Comparison of ENCODE assay signal across 1 cellular context in the genomic region with DNA sequence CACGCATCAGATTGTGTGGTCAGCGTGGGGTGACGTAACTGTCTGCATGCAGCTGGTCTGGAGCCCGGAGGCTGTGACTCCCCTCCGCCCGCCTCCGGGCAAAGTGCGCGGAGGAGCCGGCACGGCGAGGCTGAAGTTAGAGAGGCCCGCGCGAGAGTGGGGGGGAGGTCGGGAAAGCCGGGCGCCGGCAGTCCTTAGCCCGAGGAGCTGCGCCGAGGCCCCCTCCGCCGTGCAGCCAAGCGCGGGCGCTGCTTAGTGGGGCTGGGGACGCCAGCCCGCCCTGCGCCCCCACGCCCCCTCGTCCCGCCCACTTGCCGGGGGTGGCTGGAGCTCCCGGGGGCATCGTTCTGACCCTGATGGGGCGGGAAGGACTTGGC.
TF ChIP-seq lines count a peak whose summit lies in the region.

No MANE protein-coding gene starts in this region.

TF ChIP-seq in HepG2, 621 proteins besides CTCF, POLR2A, EP300 and RAD21 (continued from another document and continues in another):
- TF ChIP-seq, protein P1, sequence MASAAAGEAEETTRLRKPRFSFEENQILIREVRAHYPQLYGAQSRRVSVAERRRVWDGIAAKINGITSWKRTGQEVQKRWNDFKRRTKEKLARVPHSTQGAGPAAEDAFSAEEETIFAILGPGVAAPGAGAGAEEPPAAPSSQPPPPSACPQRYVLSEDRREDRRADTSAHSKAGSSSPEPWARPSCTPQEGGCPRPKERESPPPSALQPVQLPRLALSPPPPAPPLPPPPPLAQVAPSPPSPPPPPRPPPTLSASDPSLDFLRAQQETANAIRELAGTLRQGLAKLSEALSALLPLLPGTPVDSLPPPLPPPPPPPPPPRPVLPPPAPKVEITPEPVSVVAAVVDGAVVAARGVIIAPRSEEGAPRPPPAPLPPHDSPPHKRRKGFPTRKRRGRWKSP (CRISPR knock-in tag; IDR thresholded peaks at IDR 0.05): peak; percentile 22; the same call in 1 of the 2 replicates
- TF ChIP-seq ISL2 (CRISPR knock-in tag; IDR thresholded peaks at IDR 0.05) (peak; percentile 13; the same call in 1 of the 2 replicates), ZNF777 (CRISPR knock-in tag; IDR thresholded peaks at IDR 0.05) (no peak), ZFP82 (CRISPR knock-in tag; IDR thresholded peaks at IDR 0.05; ENCODE audit: borderline replicate concordance) (no peak), ZNF232 (CRISPR knock-in tag; IDR thresholded peaks at IDR 0.05; ENCODE audit: borderline replicate concordance) (0 out of 2 replicates have a peak, but pooled peaks have one; percentile 1), ZNF569 (CRISPR knock-in tag; IDR thresholded peaks at IDR 0.05; ENCODE audit: borderline replicate concordance) (no peak), AGO1 (IDR thresholded peaks at IDR 0.05; ENCODE audit: low read depth, low read length, poor library complexity, severe bottlenecking) (peak; percentile 8), PTBP1 (IDR thresholded peaks at IDR 0.05; ENCODE audit: low read depth, low read length, poor library complexity, severe bottlenecking) (peak; percentile 51), FOXK1 (CRISPR knock-in tag; IDR thresholded peaks at IDR 0.05; ENCODE audit: borderline replicate concordance, low read depth) (no peak), ZNF703 (CRISPR knock-in tag; IDR thresholded peaks at IDR 0.05; ENCODE audit: borderline replicate concordance) (peak; percentile 80; the same call in 1 of the 2 replicates), ZNF605 (CRISPR knock-in tag; IDR thresholded peaks at IDR 0.05) (no peak; the same call in 1 of the 2 replicates), ATF4 (CRISPR knock-in tag; IDR thresholded peaks at IDR 0.05) (peak in 1 of 2 experiments; percentile 84; a peak in 2 of 4 replicates), KLF15 (CRISPR knock-in tag; IDR thresholded peaks at IDR 0.05; ENCODE audit: borderline replicate concordance) (peak; percentile 20; the same call in 1 of the 2 replicates), ZMYM2 (CRISPR knock-in tag; IDR thresholded peaks at IDR 0.05) (no peak), THAP9 (CRISPR knock-in tag; IDR thresholded peaks at IDR 0.05; ENCODE audit: borderline replicate concordance) (peak; percentile 48; the same call in 1 of the 2 replicates), ZNF446 (CRISPR knock-in tag; IDR thresholded peaks at IDR 0.05) (peak; percentile 55; the same call in 1 of the 2 replicates), ZBTB10 (CRISPR knock-in tag; IDR thresholded peaks at IDR 0.05; ENCODE audit: borderline replicate concordance) (peak; percentile 33; the same call in 1 of the 2 replicates), ZNF407 (CRISPR knock-in tag; IDR thresholded peaks at IDR 0.05; ENCODE audit: not compliant biosample characterization) (no peak), MEF2D (CRISPR knock-in tag; IDR thresholded peaks at IDR 0.05) (0 out of 2 replicates have a peak, but pooled peaks have one; percentile 7), MXI1 (IDR thresholded peaks at IDR 0.05; ENCODE audit: borderline replicate concordance, low read depth, low read length) (peak; percentile 70; the same call in 1 of the 3 replicates), CREM (IDR thresholded peaks at IDR 0.05) (peak; percentile 67), CREM (CRISPR knock-in tag; IDR thresholded peaks at IDR 0.05) (no peak), JDP2 (CRISPR knock-in tag; IDR thresholded peaks at IDR 0.05; ENCODE audit: borderline replicate concordance) (0 out of 2 replicates have a peak, but pooled peaks have one; percentile 6), TMF1 (CRISPR knock-in tag; IDR thresholded peaks at IDR 0.05; ENCODE audit: low read depth) (no peak; the same call in 1 of the 2 replicates), MEIS2 (CRISPR knock-in tag; IDR thresholded peaks at IDR 0.05) (0 out of 2 replicates have a peak, but pooled peaks have one; percentile 13), ZNF784 (CRISPR knock-in tag; IDR thresholded peaks at IDR 0.05; ENCODE audit: borderline replicate concordance) (peak; percentile 4; the same call in 1 of the 2 replicates), TSC22D2 (CRISPR knock-in tag; IDR thresholded peaks at IDR 0.05; ENCODE audit: borderline replicate concordance) (no peak), TARDBP (CRISPR knock-in tag; IDR thresholded peaks at IDR 0.05) (peak; percentile 4; the same call in 1 of the 2 replicates), THAP11 (CRISPR knock-in tag; IDR thresholded peaks at IDR 0.05) (peak; percentile 48), SETDB1 (CRISPR knock-in tag; IDR thresholded peaks at IDR 0.05; ENCODE audit: borderline replicate concordance) (no peak), JUN (CRISPR knock-in tag; IDR thresholded peaks at IDR 0.05) (0 out of 2 replicates have a peak, but pooled peaks have one; percentile 70), MYC (CRISPR knock-in tag; IDR thresholded peaks at IDR 0.05; ENCODE audit: borderline replicate concordance) (peak; percentile 84)
- TF ChIP-seq, protein P2, sequence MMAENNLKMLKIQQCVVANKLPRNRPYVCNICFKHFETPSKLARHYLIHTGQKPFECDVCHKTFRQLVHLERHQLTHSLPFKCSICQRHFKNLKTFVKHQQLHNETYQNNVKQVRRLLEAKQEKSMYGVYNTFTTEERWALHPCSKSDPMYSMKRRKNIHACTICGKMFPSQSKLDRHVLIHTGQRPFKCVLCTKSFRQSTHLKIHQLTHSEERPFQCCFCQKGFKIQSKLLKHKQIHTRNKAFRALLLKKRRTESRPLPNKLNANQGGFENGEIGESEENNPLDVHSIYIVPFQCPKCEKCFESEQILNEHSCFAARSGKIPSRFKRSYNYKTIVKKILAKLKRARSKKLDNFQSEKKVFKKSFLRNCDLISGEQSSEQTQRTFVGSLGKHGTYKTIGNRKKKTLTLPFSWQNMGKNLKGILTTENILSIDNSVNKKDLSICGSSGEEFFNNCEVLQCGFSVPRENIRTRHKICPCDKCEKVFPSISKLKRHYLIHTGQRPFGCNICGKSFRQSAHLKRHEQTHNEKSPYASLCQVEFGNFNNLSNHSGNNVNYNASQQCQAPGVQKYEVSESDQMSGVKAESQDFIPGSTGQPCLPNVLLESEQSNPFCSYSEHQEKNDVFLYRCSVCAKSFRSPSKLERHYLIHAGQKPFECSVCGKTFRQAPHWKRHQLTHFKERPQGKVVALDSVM (CRISPR knock-in tag; IDR thresholded peaks at IDR 0.05): peak; percentile 96
- TF ChIP-seq, protein P3, sequence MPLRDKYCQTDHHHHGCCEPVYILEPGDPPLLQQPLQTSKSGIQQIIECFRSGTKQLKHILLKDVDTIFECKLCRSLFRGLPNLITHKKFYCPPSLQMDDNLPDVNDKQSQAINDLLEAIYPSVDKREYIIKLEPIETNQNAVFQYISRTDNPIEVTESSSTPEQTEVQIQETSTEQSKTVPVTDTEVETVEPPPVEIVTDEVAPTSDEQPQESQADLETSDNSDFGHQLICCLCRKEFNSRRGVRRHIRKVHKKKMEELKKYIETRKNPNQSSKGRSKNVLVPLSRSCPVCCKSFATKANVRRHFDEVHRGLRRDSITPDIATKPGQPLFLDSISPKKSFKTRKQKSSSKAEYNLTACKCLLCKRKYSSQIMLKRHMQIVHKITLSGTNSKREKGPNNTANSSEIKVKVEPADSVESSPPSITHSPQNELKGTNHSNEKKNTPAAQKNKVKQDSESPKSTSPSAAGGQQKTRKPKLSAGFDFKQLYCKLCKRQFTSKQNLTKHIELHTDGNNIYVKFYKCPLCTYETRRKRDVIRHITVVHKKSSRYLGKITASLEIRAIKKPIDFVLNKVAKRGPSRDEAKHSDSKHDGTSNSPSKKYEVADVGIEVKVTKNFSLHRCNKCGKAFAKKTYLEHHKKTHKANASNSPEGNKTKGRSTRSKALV (CRISPR knock-in tag; IDR thresholded peaks at IDR 0.05): 0 out of 2 replicates have a peak, but pooled peaks have one; percentile 27
